Comparison of ENCODE assay signal across 1 cellular context in genomic region chr12:93134893-93135285, GRCh38.
A peak's percentile ranks its signal among the peaks of the same experiment; 100 is the strongest.
TF ChIP-seq lines count a peak whose summit lies in the region.

No MANE protein-coding gene starts in this region.

TF ChIP-seq in HepG2, 621 proteins besides CTCF, POLR2A, EP300 and RAD21 (continued from another document and continues in another):
- TF ChIP-seq MEIS1 (CRISPR knock-in tag; IDR thresholded peaks at IDR 0.05; ENCODE audit: borderline replicate concordance) (no peak), DNMT1 (CRISPR knock-in tag; IDR thresholded peaks at IDR 0.05) (no peak), ZFP36 (IDR thresholded peaks at IDR 0.05; ENCODE audit: borderline replicate concordance, low read depth, low read length, partially characterized antibody) (no peak), GATAD2A (CRISPR knock-in tag; IDR thresholded peaks at IDR 0.05) (peak; percentile 87), PRPF4 (IDR thresholded peaks at IDR 0.05; ENCODE audit: low read depth, low read length, poor library complexity, severe bottlenecking) (no peak), SP4 (CRISPR knock-in tag; IDR thresholded peaks at IDR 0.05) (no peak), TEF (CRISPR knock-in tag; IDR thresholded peaks at IDR 0.05) (no peak), GTF2F1 (IDR thresholded peaks at IDR 0.05; ENCODE audit: low read length) (no peak), ZMAT3 (CRISPR knock-in tag; conservative IDR thresholded peaks at IDR 0.05) (no peak), SMYD3 (CRISPR knock-in tag; IDR thresholded peaks at IDR 0.05) (peak; percentile 77; the same call in 1 of the 2 replicates), KIAA2018 (CRISPR knock-in tag; IDR thresholded peaks at IDR 0.05; ENCODE audit: borderline replicate concordance) (no peak), ZNF746 (CRISPR knock-in tag; IDR thresholded peaks at IDR 0.05) (no peak; the same call in 1 of the 2 replicates), ZBTB34 (CRISPR knock-in tag; IDR thresholded peaks at IDR 0.05) (0 out of 2 replicates have a peak, but pooled peaks have one; percentile 25), PHF8 (CRISPR knock-in tag; IDR thresholded peaks at IDR 0.05) (no peak), ZEB1 (IDR thresholded peaks at IDR 0.05; ENCODE audit: insufficient replicate concordance, low read depth) (no peak), EZH2 (conservative IDR thresholded peaks at IDR 0.05; ENCODE audit: low read depth, low read length) (no peak), ZNF816 (CRISPR knock-in tag; IDR thresholded peaks at IDR 0.05; ENCODE audit: borderline replicate concordance) (peak; percentile 68; the same call in 1 of the 2 replicates), RAD51 (IDR thresholded peaks at IDR 0.05; ENCODE audit: borderline replicate concordance) (no peak), ZNF564 (CRISPR knock-in tag; IDR thresholded peaks at IDR 0.05) (no peak), MYC (CRISPR knock-in tag; IDR thresholded peaks at IDR 0.05; ENCODE audit: borderline replicate concordance) (no peak), KLF12 (CRISPR knock-in tag; IDR thresholded peaks at IDR 0.05; ENCODE audit: borderline replicate concordance) (no peak), IKZF1 (IDR thresholded peaks at IDR 0.05) (no peak), HDAC6 (IDR thresholded peaks at IDR 0.05; ENCODE audit: low read depth, low read length) (no peak), ZNF773 (CRISPR knock-in tag; IDR thresholded peaks at IDR 0.05; ENCODE audit: borderline replicate concordance) (no peak), RBAK (CRISPR knock-in tag; IDR thresholded peaks at IDR 0.05) (no peak), ZNF513 (CRISPR knock-in tag; conservative IDR thresholded peaks at IDR 0.05) (no peak), SOX6 (IDR thresholded peaks at IDR 0.05) (no peak), SOX6 (CRISPR knock-in tag; IDR thresholded peaks at IDR 0.05) (peak; percentile 89), CENPT (CRISPR knock-in tag; IDR thresholded peaks at IDR 0.05; ENCODE audit: low read depth) (no peak), NFYB (CRISPR knock-in tag; IDR thresholded peaks at IDR 0.05) (no peak), NFIB (CRISPR knock-in tag; IDR thresholded peaks at IDR 0.05; ENCODE audit: borderline replicate concordance) (no peak), ZNF30 (CRISPR knock-in tag; IDR thresholded peaks at IDR 0.05) (no peak), ZNF572 (CRISPR knock-in tag; IDR thresholded peaks at IDR 0.05) (no peak), TEAD3 (CRISPR knock-in tag; optimal IDR thresholded peaks at IDR 0.05; ENCODE audit: borderline replicate concordance) (no peak), TOE1 (CRISPR knock-in tag; IDR thresholded peaks at IDR 0.05) (no peak), ZNF644 (CRISPR knock-in tag; IDR thresholded peaks at IDR 0.05; ENCODE audit: low read depth) (no peak), ZFP41 (CRISPR knock-in tag; IDR thresholded peaks at IDR 0.05; ENCODE audit: borderline replicate concordance) (no peak), ZNF33B (CRISPR knock-in tag; IDR thresholded peaks at IDR 0.05) (no peak), XRCC5 (optimal IDR thresholded peaks at IDR 0.05; ENCODE audit: low read length) (no peak), ZNF780A (CRISPR knock-in tag; IDR thresholded peaks at IDR 0.05) (no peak), RFXAP (CRISPR knock-in tag; IDR thresholded peaks at IDR 0.05; ENCODE audit: borderline replicate concordance) (0 out of 2 replicates have a peak, but pooled peaks have one; percentile 27), ZNF616 (CRISPR knock-in tag; IDR thresholded peaks at IDR 0.05; ENCODE audit: low read depth) (no peak), TEAD2 (CRISPR knock-in tag; IDR thresholded peaks at IDR 0.05) (no peak), SIN3A (IDR thresholded peaks at IDR 0.05; ENCODE audit: borderline replicate concordance, low read depth, low read length) (no peak), HMGA1 (CRISPR knock-in tag; conservative IDR thresholded peaks at IDR 0.05) (no peak)
- TF ChIP-seq, protein P1, sequence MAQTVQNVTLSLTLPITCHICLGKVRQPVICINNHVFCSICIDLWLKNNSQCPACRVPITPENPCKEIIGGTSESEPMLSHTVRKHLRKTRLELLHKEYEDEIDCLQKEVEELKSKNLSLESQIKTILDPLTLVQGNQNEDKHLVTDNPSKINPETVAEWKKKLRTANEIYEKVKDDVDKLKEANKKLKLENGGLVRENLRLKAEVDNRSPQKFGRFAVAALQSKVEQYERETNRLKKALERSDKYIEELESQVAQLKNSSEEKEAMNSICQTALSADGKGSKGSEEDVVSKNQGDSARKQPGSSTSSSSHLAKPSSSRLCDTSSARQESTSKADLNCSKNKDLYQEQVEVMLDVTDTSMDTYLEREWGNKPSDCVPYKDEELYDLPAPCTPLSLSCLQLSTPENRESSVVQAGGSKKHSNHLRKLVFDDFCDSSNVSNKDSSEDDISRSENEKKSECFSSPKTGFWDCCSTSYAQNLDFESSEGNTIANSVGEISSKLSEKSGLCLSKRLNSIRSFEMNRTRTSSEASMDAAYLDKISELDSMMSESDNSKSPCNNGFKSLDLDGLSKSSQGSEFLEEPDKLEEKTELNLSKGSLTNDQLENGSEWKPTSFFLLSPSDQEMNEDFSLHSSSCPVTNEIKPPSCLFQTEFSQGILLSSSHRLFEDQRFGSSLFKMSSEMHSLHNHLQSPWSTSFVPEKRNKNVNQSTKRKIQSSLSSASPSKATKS (CRISPR knock-in tag; IDR thresholded peaks at IDR 0.05) = no peak
- TF ChIP-seq, protein P2, sequence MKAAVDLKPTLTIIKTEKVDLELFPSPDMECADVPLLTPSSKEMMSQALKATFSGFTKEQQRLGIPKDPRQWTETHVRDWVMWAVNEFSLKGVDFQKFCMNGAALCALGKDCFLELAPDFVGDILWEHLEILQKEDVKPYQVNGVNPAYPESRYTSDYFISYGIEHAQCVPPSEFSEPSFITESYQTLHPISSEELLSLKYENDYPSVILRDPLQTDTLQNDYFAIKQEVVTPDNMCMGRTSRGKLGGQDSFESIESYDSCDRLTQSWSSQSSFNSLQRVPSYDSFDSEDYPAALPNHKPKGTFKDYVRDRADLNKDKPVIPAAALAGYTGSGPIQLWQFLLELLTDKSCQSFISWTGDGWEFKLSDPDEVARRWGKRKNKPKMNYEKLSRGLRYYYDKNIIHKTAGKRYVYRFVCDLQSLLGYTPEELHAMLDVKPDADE (CRISPR knock-in tag; IDR thresholded peaks at IDR 0.05) = no peak
- TF ChIP-seq, protein P3, sequence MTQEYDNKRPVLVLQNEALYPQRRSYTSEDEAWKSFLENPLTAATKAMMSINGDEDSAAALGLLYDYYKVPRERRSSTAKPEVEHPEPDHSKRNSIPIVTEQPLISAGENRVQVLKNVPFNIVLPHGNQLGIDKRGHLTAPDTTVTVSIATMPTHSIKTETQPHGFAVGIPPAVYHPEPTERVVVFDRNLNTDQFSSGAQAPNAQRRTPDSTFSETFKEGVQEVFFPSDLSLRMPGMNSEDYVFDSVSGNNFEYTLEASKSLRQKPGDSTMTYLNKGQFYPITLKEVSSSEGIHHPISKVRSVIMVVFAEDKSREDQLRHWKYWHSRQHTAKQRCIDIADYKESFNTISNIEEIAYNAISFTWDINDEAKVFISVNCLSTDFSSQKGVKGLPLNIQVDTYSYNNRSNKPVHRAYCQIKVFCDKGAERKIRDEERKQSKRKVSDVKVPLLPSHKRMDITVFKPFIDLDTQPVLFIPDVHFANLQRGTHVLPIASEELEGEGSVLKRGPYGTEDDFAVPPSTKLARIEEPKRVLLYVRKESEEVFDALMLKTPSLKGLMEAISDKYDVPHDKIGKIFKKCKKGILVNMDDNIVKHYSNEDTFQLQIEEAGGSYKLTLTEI (CRISPR knock-in tag; conservative IDR thresholded peaks at IDR 0.05) = no peak
- TF ChIP-seq, protein P4, sequence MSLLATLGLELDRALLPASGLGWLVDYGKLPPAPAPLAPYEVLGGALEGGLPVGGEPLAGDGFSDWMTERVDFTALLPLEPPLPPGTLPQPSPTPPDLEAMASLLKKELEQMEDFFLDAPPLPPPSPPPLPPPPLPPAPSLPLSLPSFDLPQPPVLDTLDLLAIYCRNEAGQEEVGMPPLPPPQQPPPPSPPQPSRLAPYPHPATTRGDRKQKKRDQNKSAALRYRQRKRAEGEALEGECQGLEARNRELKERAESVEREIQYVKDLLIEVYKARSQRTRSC (CRISPR knock-in tag; IDR thresholded peaks at IDR 0.05; ENCODE audit: low read depth) = no peak
- TF ChIP-seq, protein P5, sequence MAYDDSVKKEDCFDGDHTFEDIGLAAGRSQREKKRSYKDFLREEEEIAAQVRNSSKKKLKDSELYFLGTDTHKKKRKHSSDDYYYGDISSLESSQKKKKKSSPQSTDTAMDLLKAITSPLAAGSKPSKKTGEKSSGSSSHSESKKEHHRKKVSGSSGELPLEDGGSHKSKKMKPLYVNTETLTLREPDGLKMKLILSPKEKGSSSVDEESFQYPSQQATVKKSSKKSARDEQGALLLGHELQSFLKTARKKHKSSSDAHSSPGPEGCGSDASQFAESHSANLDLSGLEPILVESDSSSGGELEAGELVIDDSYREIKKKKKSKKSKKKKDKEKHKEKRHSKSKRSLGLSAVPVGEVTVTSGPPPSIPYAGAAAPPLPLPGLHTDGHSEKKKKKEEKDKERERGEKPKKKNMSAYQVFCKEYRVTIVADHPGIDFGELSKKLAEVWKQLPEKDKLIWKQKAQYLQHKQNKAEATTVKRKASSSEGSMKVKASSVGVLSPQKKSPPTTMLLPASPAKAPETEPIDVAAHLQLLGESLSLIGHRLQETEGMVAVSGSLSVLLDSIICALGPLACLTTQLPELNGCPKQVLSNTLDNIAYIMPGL (CRISPR knock-in tag; IDR thresholded peaks at IDR 0.05; ENCODE audit: borderline replicate concordance in 1 of 2, low read depth in 1 of 2) = peak in 1 of 2 experiments; percentile 44; a peak in 2 of 4 replicates
